ENCODE assay signal across 13 cellular contexts in genomic region chr12:87687362-87687761, GRCh38.
DNase-seq lines count a peak whose midpoint lies in the region; ATAC-seq, FAIRE-seq and TF ChIP-seq lines count a peak whose summit lies in the region.
"Had no signal": no experiment of that assay in that cellular context is flagged by ENCODE, and none has a peak within 500 bp of the region (broad histone marks: within the 10 kb centered on the region; RNA-seq: fewer than 3 reads in every experiment).

No MANE protein-coding gene starts in this region.

- no peaks in the 10 kb centered on the region for H3K4me1 ChIP-seq in NT2/D1 (ENCODE audit: insufficient read depth, insufficient read length)
- no peaks in the 10 kb centered on the region for H3K4me1 ChIP-seq in endothelial cell of umbilical vein (ENCODE audit: control insufficient read depth, extremely low read depth, insufficient read depth, low read length)
- H3K4me1 ChIP-seq in Caco-2 = no peaks in the 10 kb centered on the region
- H3K4me1 ChIP-seq: neural progenitor cell had no signal

- peak; percentile 51 for DNase-seq in AG10803 (ENCODE audit: low read depth)
- DNase-seq in NT2/D1 (ENCODE audit: low read depth, low spot score) = peak; percentile 25
- DNase-seq in endothelial cell of umbilical vein (ENCODE audit: low read depth, low spot score) = peak; percentile 18
- peak; percentile 11 for DNase-seq in mucosa of gallbladder (ENCODE audit: low spot score)
- no peak for DNase-seq in OCI-M2 (lab: John Stamatoyannopoulos, UW; ENCODE audit: unreplicated experiment)
- DNase-seq in Caco-2 = no peak
- DNase-seq: activated gamma-delta T cell treated with Interleukin-2 at 50 U/mL for 16 hours; BE2C; stimulated activated CD4-positive, alpha-beta T cell treated with anti-CD3 and anti-CD28 coated beads, Interleukin-4, amount 100 ng/mL, for 4 hours had no signal

- no peaks in the 10 kb centered on the region for H3K79me2 ChIP-seq in endothelial cell of umbilical vein (ENCODE audit: control insufficient read depth, insufficient read depth, low read length)

- CTCF ChIA-PET in endothelial cell of umbilical vein (lab: Charles Lee) = interaction anchor here (0.6 kb wide), 1 partner anchor 159 kb away, joined by 3 read pairs; no protein-coding TSS in a partner anchor
- CTCF ChIA-PET in Caco-2 (lab: Charles Lee) = interaction anchor here (0.7 kb wide), 1 partner anchor 434 kb away, joined by 3 read pairs; no protein-coding TSS in a partner anchor

- dilution Hi-C loops in endothelial cell of umbilical vein (cut with MboI; ENCODE audit: extremely low pct_ligation_motif_present, low sequenced_read_pairs) = no loop called here

- no peaks in the 10 kb centered on the region for H3K27me3 Mint-ChIP-seq in Caco-2 (ENCODE audit: insufficient read depth, unreplicated experiment)

- H3K4me3 ChIP-seq in AG10803 (ENCODE audit: low read length) = no peak overlapping the region
- H3K4me3 ChIP-seq in NT2/D1 (ENCODE audit: insufficient read length, low read depth) = no peak overlapping the region
- H3K4me3 ChIP-seq in endothelial cell of umbilical vein (replicated peaks in 1 of 3; ENCODE audit: insufficient read depth in 1 of 3, low read depth in 1 of 3, low read length in 3 of 3) = no peak overlapping the region
- H3K4me3 ChIP-seq in Caco-2 (ENCODE audit: low read depth, low read length) = no peak overlapping the region
- H3K4me3 ChIP-seq: neural progenitor cell had no signal

- TF ChIP-seq CTCF in AG10803 (conservative IDR thresholded peaks at IDR 0.05; ENCODE audit: low read length) (no peak), endothelial cell of umbilical vein (IDR thresholded peaks at IDR 0.05; ENCODE audit: extremely low read depth in 1 of 2, insufficient read depth in 1 of 2, low read depth in 1 of 2, low read length in 2 of 2) (no peak), Caco-2 (IDR thresholded peaks at IDR 0.05; ENCODE audit: insufficient read depth in 1 of 2, low read depth in 1 of 2, low read length in 1 of 2, severe bottlenecking in 1 of 2, unreplicated experiment in 1 of 2) (no peak)

- no peak overlapping the region for H3K27ac ChIP-seq in endothelial cell of umbilical vein (ENCODE audit: insufficient read depth, low read depth, low read length)
- H3K27ac ChIP-seq: neural progenitor cell had no signal

- POLR2A ChIA-PET in endothelial cell of umbilical vein (lab: Charles Lee) = no interaction called here
- POLR2A ChIA-PET in Caco-2 (lab: Charles Lee) = no interaction called here

- FAIRE-seq in endothelial cell of umbilical vein (lab: Jason Lieb, UNC) = peak; percentile 76

- no peaks in the 10 kb centered on the region for H3K9me3 ChIP-seq in NT2/D1 (ENCODE audit: insufficient read depth, low read length)
- no peaks in the 10 kb centered on the region for H3K9me3 ChIP-seq in endothelial cell of umbilical vein (replicated peaks; ENCODE audit: control insufficient read depth, insufficient read depth, low read length)
- no peaks in the 10 kb centered on the region for H3K9me3 ChIP-seq in Caco-2
- H3K9me3 ChIP-seq: BE2C had no signal

- no peak overlapping the region for H3K4me3 Mint-ChIP-seq in Caco-2 (ENCODE audit: unreplicated experiment)
- H3K4me3 Mint-ChIP-seq: neural progenitor cell had no signal

- ATAC-seq in GM19035 (IDR thresholded peaks at IDR 0.05; ENCODE audit: unreplicated experiment) (no peak), GM18907 (IDR thresholded peaks at IDR 0.05; ENCODE audit: unreplicated experiment) (no peak)
- ATAC-seq: Right ventricle myocardium inferior had no signal

- H3K4me2 ChIP-seq in endothelial cell of umbilical vein (ENCODE audit: insufficient read depth, low read length) = no peak overlapping the region
- H3K4me2 ChIP-seq: neural progenitor cell had no signal

- BruUV-seq in endothelial cell of umbilical vein (replicated peaks; lab: Mats Ljungman, UMichigan) (no TSS peak), Caco-2 (replicated peaks; lab: Mats Ljungman, UMichigan) (no TSS peak)

- H3K9ac ChIP-seq in NT2/D1 (ENCODE audit: insufficient read length, low read depth) = no peak overlapping the region
- H3K9ac ChIP-seq in endothelial cell of umbilical vein (replicated peaks; ENCODE audit: extremely low read depth, insufficient read depth, low read length) = no peak overlapping the region
- H3K9ac ChIP-seq: neural progenitor cell had no signal

- no peaks in the 10 kb centered on the region for H4K20me1 ChIP-seq in endothelial cell of umbilical vein (replicated peaks; ENCODE audit: control insufficient read depth, extremely low read depth, insufficient read depth, low read length)

- no peak overlapping the region for H2AFZ ChIP-seq in endothelial cell of umbilical vein (ENCODE audit: low read depth, low read length)
- H2AFZ ChIP-seq: neural progenitor cell had no signal

- intact Hi-C loops in endothelial cell of umbilical vein (cut with micrococcal nuclease) = no loop called here
- intact Hi-C loops in Caco-2 (cut with micrococcal nuclease; ENCODE audit: unreplicated experiment) = no loop called here

- H3K9me1 ChIP-seq in endothelial cell of umbilical vein (replicated peaks; ENCODE audit: control insufficient read depth, extremely low read depth, insufficient read depth, low read length) = no peaks in the 10 kb centered on the region

- H3K36me3 ChIP-seq in NT2/D1 (ENCODE audit: insufficient read depth, insufficient read length, low read length) = no peaks in the 10 kb centered on the region
- H3K36me3 ChIP-seq in endothelial cell of umbilical vein (ENCODE audit: control insufficient read depth in 2 of 2, extremely low read depth in 1 of 2, insufficient read depth in 2 of 2, low read length in 2 of 2) = no peaks in the 10 kb centered on the region
- no peaks in the 10 kb centered on the region for H3K36me3 ChIP-seq in Caco-2 (ENCODE audit: control insufficient read depth, insufficient read depth, low read length)
- H3K36me3 ChIP-seq: BE2C, neural progenitor cell had no signal

- H3K27me3 ChIP-seq in NT2/D1 (ENCODE audit: insufficient read depth, insufficient read length) = no peaks in the 10 kb centered on the region
- H3K27me3 ChIP-seq in endothelial cell of umbilical vein (ENCODE audit: control insufficient read depth in 2 of 2, insufficient read depth in 2 of 2, low read length in 2 of 2) = no peaks in the 10 kb centered on the region
- H3K27me3 ChIP-seq in Caco-2 (replicated peaks; ENCODE audit: control insufficient read depth, insufficient read depth, low read length) = no peaks in the 10 kb centered on the region
- H3K27me3 ChIP-seq: BE2C, neural progenitor cell had no signal

- H3K9me3 Mint-ChIP-seq in Caco-2 (ENCODE audit: unreplicated experiment) = no peaks in the 10 kb centered on the region
- H3K9me3 Mint-ChIP-seq: neural progenitor cell had no signal

- no peak overlapping the region for H3K27ac Mint-ChIP-seq in Caco-2 (ENCODE audit: unreplicated experiment)
- H3K27ac Mint-ChIP-seq: neural progenitor cell had no signal

- H3K36me3 Mint-ChIP-seq in Caco-2 (ENCODE audit: insufficient read depth, unreplicated experiment) = no peaks in the 10 kb centered on the region
- H3K36me3 Mint-ChIP-seq: neural progenitor cell had no signal

- H3K4me1 Mint-ChIP-seq in Caco-2 (ENCODE audit: low read depth, unreplicated experiment) = no peaks in the 10 kb centered on the region
- H3K4me1 Mint-ChIP-seq: neural progenitor cell had no signal

- TF ChIP-seq POLR2A in endothelial cell of umbilical vein (IDR thresholded peaks at IDR 0.05; ENCODE audit: low read depth, low read length) = no peak

TF ChIP-seq in endothelial cell of umbilical vein, 7 proteins besides CTCF, POLR2A, EP300 and RAD21:
- TF ChIP-seq POLR2AphosphoS5 (IDR thresholded peaks at IDR 0.05; ENCODE audit: insufficient read depth, low read depth, low read length) (no peak), EZH2 (IDR thresholded peaks at IDR 0.05; ENCODE audit: borderline replicate concordance, low read depth, low read length, severe bottlenecking) (no peak), MYC (IDR thresholded peaks at IDR 0.05; ENCODE audit: low read depth, low read length) (no peak), GATA2 (IDR thresholded peaks at IDR 0.05; ENCODE audit: insufficient read depth, insufficient read length, low read depth, low read length) (no peak), FOS (IDR thresholded peaks at IDR 0.05; ENCODE audit: borderline replicate concordance, insufficient read depth, low read length) (no peak), MAX (IDR thresholded peaks at IDR 0.05; ENCODE audit: insufficient read depth, insufficient read length) (no peak), JUN (IDR thresholded peaks at IDR 0.05; ENCODE audit: borderline replicate concordance, insufficient read depth, insufficient read length, low read depth) (no peak)
TF ChIP-seq in endothelial cell of umbilical vein: peak in this region for 0.

Comparison
In these comparisons a context has a peak if more than half of its experiments do, and no peak if none do; other contexts are left out.
1. DNase-seq: peak in AG10803 (single experiment), NT2/D1 (single experiment), endothelial cell of umbilical vein (single experiment) and mucosa of gallbladder (single experiment); none in OCI-M2 (single experiment) and Caco-2 (0 of 2).